8 cellular contexts compared by ENCODE assay signal in genomic region chr19:6373813-6374108, GRCh38. TPM values are rescaled to one million over a fixed set of nuclear protein-coding genes. Genes with fewer than 3 reads are reported as not detected.
DNase-seq lines count a peak whose midpoint lies in the region; ATAC-seq and TF ChIP-seq lines count a peak whose summit lies in the region.

No MANE protein-coding gene starts in this region.

- no peaks in the 10 kb centered on the region for H3K9me2 ChIP-seq in Karpas-422 (replicated peaks; ENCODE audit: insufficient read depth, low read length)

- no peak for ATAC-seq in natural killer cell treated with Interleukin-12 subunit alpha and Interleukin-12 subunit beta and Interleukin-15 and Interleukin-18, amount 100 ng/mL, for 72 hours
- ATAC-seq in GM18517 (IDR thresholded peaks at IDR 0.05; ENCODE audit: unreplicated experiment) (no peak), HG02885 (IDR thresholded peaks at IDR 0.05; ENCODE audit: poor library complexity, unreplicated experiment) (no peak)

- H3K27me3 ChIP-seq in BJ (ENCODE audit: control insufficient read depth, insufficient read depth, low read length): no peaks in the 10 kb centered on the region
- no peaks in the 10 kb centered on the region for H3K27me3 ChIP-seq in Karpas-422 (ENCODE audit: low read length)

- CTCF ChIA-PET in BJ (lab: Yijun Ruan, JAX): no interaction called here

- H3K4me3 Mint-ChIP-seq in natural killer cell treated with Interleukin-12 subunit alpha and Interleukin-12 subunit beta and Interleukin-15 and Interleukin-18, amount 100 ng/mL, for 72 hours: peak overlapping the region; percentile 75

- H3K36me3 ChIP-seq in BJ (ENCODE audit: control insufficient read depth, insufficient read depth, low read length) (peaks cover under 1% of the 10 kb centered on the region), Karpas-422 (ENCODE audit: insufficient read depth, low read length) (no peaks in the 10 kb centered on the region)

- no peaks in the 10 kb centered on the region for H4K20me1 ChIP-seq in Karpas-422 (ENCODE audit: insufficient read depth, low read depth, low read length)

- H3K9me3 Mint-ChIP-seq in natural killer cell treated with Interleukin-12 subunit alpha and Interleukin-12 subunit beta and Interleukin-15 and Interleukin-18, amount 100 ng/mL, for 72 hours: no peaks in the 10 kb centered on the region

- H3K27ac Mint-ChIP-seq in natural killer cell treated with Interleukin-12 subunit alpha and Interleukin-12 subunit beta and Interleukin-15 and Interleukin-18, amount 100 ng/mL, for 72 hours: peak overlapping the region; percentile 65 to 82

- no peak for DNase-seq in BJ (ENCODE audit: low read depth)
- no peak for DNase-seq in Karpas-422
- DNase-seq in choroid plexus epithelial cell (ENCODE audit: low read depth): no peak
- DNase-seq in natural killer cell treated with Interleukin-12 subunit alpha and Interleukin-12 subunit beta and Interleukin-15 and Interleukin-18, amount 100 ng/mL, for 72 hours (ENCODE audit: low spot score): no peak
- no peak for DNase-seq in foreskin melanocyte
- DNase-seq in globus pallidus (ENCODE audit: low spot score): no peak

- no peak overlapping the region for H3K27ac ChIP-seq in Karpas-422 (ENCODE audit: low read length)

- H2AFZ ChIP-seq in Karpas-422 (ENCODE audit: low read length): no peak overlapping the region

- POLR2A ChIA-PET in BJ (lab: Charles Lee): no interaction called here

- peaks cover 4% of the 10 kb centered on the region for H3K36me3 Mint-ChIP-seq in natural killer cell treated with Interleukin-12 subunit alpha and Interleukin-12 subunit beta and Interleukin-15 and Interleukin-18, amount 100 ng/mL, for 72 hours

- H3K9me3 ChIP-seq in Karpas-422 (ENCODE audit: low read length): no peaks in the 10 kb centered on the region

- H3K79me2 ChIP-seq in Karpas-422 (ENCODE audit: low read length): peaks cover 5% of the 10 kb centered on the region; the same call in 1 of the 2 replicates

- peaks cover 17 to 19% of the 10 kb centered on the region in 2 donors for H3K4me1 Mint-ChIP-seq in natural killer cell treated with Interleukin-12 subunit alpha and Interleukin-12 subunit beta and Interleukin-15 and Interleukin-18, amount 100 ng/mL, for 72 hours (ENCODE audit: low read depth in 2 of 2)

- peak overlapping the region; percentile 68 for H3K9ac ChIP-seq in Karpas-422 (ENCODE audit: low read length)

- H3K4me3 ChIP-seq in BJ (ENCODE audit: low read depth, low read length) (peak overlapping the region; percentile 97), Karpas-422 (ENCODE audit: low read length) (peak overlapping the region; percentile 69), choroid plexus epithelial cell (ENCODE audit: low read depth, low read length) (peak overlapping the region; percentile 62)

- TF ChIP-seq CTCF in BJ (IDR thresholded peaks at IDR 0.05; ENCODE audit: insufficient read depth, low read depth, low read length): no peak
- TF ChIP-seq CTCF in choroid plexus epithelial cell (conservative IDR thresholded peaks at IDR 0.05; ENCODE audit: low read depth, low read length): no peak

- H3K4me2 ChIP-seq in Karpas-422 (ENCODE audit: low read depth, low read length, poor library complexity, severe bottlenecking): peak overlapping the region; percentile 81

- no peaks in the 10 kb centered on the region for H3K27me3 Mint-ChIP-seq in natural killer cell treated with Interleukin-12 subunit alpha and Interleukin-12 subunit beta and Interleukin-15 and Interleukin-18, amount 100 ng/mL, for 72 hours

- H3K4me1 ChIP-seq in Karpas-422 (ENCODE audit: low read length): peaks cover 9% of the 10 kb centered on the region

RNA-seq across cellular contexts. Expression of gene ALKBH7, which starts 1.2 kb away (rescaled TPM):
- 29.2 and 40.9 TPM in 2 replicates for polyA plus RNA-seq in BJ (2011; rRNA removed)
- 8.6 and 10.9 TPM in 2 replicates for polyA minus RNA-seq in BJ (2011; rRNA and poly(A)+ RNA removed)
- total RNA-seq in Karpas-422 (2014; rRNA removed; shearing (Covaris generic); ENCODE audit: low replicate concordance): 94.7 and 95.7 TPM in 2 replicates
- 10 to 100 TPM; 29.2 to 31.3 TPM for total RNA-seq in natural killer cell treated with Interleukin-12 subunit alpha and Interleukin-12 subunit beta and Interleukin-15 and Interleukin-18, amount 100 ng/mL, for 72 hours

RNA-seq across cellular contexts. Expression of gene PSPN, which starts 2.0 kb away (rescaled TPM):
- 0.32 and 0.48 TPM in 2 replicates for polyA plus RNA-seq in BJ (2011; rRNA removed)
- polyA minus RNA-seq in BJ (2011; rRNA and poly(A)+ RNA removed): 0.95 and 1.2 TPM in 2 replicates
- total RNA-seq in Karpas-422 (2014; rRNA removed; shearing (Covaris generic); ENCODE audit: low replicate concordance): 0.76 and 1.0 TPM in 2 replicates
- 1 to 10 TPM; 1.8 to 1.9 TPM for total RNA-seq in natural killer cell treated with Interleukin-12 subunit alpha and Interleukin-12 subunit beta and Interleukin-15 and Interleukin-18, amount 100 ng/mL, for 72 hours

RNA-seq across cellular contexts. Expression of gene CLPP, which starts 12.4 kb away (rescaled TPM):
- 45.9 and 69.9 TPM in 2 replicates for polyA plus RNA-seq in BJ (2011; rRNA removed)
- polyA minus RNA-seq in BJ (2011; rRNA and poly(A)+ RNA removed): 33.2 and 41.0 TPM in 2 replicates
- 52.1 and 128 TPM in 2 replicates for total RNA-seq in Karpas-422 (2014; rRNA removed; shearing (Covaris generic); ENCODE audit: low replicate concordance)
- 100 to 1,000 TPM; 115 to 146 TPM for total RNA-seq in natural killer cell treated with Interleukin-12 subunit alpha and Interleukin-12 subunit beta and Interleukin-15 and Interleukin-18, amount 100 ng/mL, for 72 hours

RNA-seq across cellular contexts. Expression of gene GTF2F1, which starts 19.2 kb away (rescaled TPM):
- polyA plus RNA-seq in BJ (2011; rRNA removed): 45.3 and 49.4 TPM in 2 replicates
- polyA minus RNA-seq in BJ (2011; rRNA and poly(A)+ RNA removed): 31.1 and 33.4 TPM in 2 replicates
- total RNA-seq in Karpas-422 (2014; rRNA removed; shearing (Covaris generic); ENCODE audit: low replicate concordance): 18.2 and 35.4 TPM in 2 replicates
- total RNA-seq in natural killer cell treated with Interleukin-12 subunit alpha and Interleukin-12 subunit beta and Interleukin-15 and Interleukin-18, amount 100 ng/mL, for 72 hours: 10 to 100 TPM; 71.1 to 72.6 TPM

RNA-seq across cellular contexts. Expression of gene ACER1, which starts 40.3 kb away (rescaled TPM):
- polyA plus RNA-seq in BJ (2011; rRNA removed): 0.05 and 0.10 TPM in 2 replicates
- polyA minus RNA-seq in BJ (2011; rRNA and poly(A)+ RNA removed): not detected in 2 replicates
- not detected in 2 replicates for total RNA-seq in Karpas-422 (2014; rRNA removed; shearing (Covaris generic); ENCODE audit: low replicate concordance)
- not detected for total RNA-seq in natural killer cell treated with Interleukin-12 subunit alpha and Interleukin-12 subunit beta and Interleukin-15 and Interleukin-18, amount 100 ng/mL, for 72 hours
